16 cellular contexts compared by ENCODE assay signal in genomic region chr1:91809267-91809666, GRCh38.
A peak's percentile ranks its signal among the peaks of the same experiment; 100 is the strongest.
DNase-seq lines count a peak whose midpoint lies in the region; ATAC-seq, FAIRE-seq and TF ChIP-seq lines count a peak whose summit lies in the region.
"Had no signal": no experiment of that assay in that cellular context is flagged by ENCODE, and none has a peak within 500 bp of the region (broad histone marks: within the 10 kb centered on the region; RNA-seq: fewer than 3 reads in every experiment).

No MANE protein-coding gene starts in this region.

- no peak for TF ChIP-seq RAD21 in IMR-90 (IDR thresholded peaks at IDR 0.05; ENCODE audit: low read length)
- TF ChIP-seq RAD21 in GM12878 (IDR thresholded peaks at IDR 0.05; ENCODE audit: insufficient read depth, low read depth, low read length), result no peak

- no peak for TF ChIP-seq EP300 in GM12878 (IDR thresholded peaks at IDR 0.05; ENCODE audit: borderline replicate concordance in 1 of 2, control insufficient read depth in 1 of 2, low read depth in 2 of 2, low read length in 2 of 2)

- no peak overlapping the region for H2AK9ac ChIP-seq in IMR-90 (replicated peaks; ENCODE audit: low read depth, low read length, poor library complexity)

- H4K5ac ChIP-seq in IMR-90 (ENCODE audit: low read depth, low read length), result no peak overlapping the region

- H3K4ac ChIP-seq in IMR-90 (ENCODE audit: low read depth, low read length), result no peak overlapping the region

- FAIRE-seq in GM12878 (lab: Jason Lieb, UNC), result no peak
- no peak for FAIRE-seq in GM12891 (lab: Jason Lieb, UNC)

- no peak for TF ChIP-seq POLR2A in IMR-90 (IDR thresholded peaks at IDR 0.05; ENCODE audit: low read depth, low read length)
- TF ChIP-seq POLR2A in GM12878 (IDR thresholded peaks at IDR 0.05; ENCODE audit: low read depth, low read length), result no peak
- no peak for TF ChIP-seq POLR2A in GM12891 (IDR thresholded peaks at IDR 0.05; ENCODE audit: low read depth, low read length)

- H4K91ac ChIP-seq in IMR-90 (ENCODE audit: insufficient read depth, low read depth, low read length), result no peak overlapping the region

- H3K4me2 ChIP-seq in IMR-90 (ENCODE audit: low read depth, low read length), result no peak overlapping the region
- no peak overlapping the region for H3K4me2 ChIP-seq in GM12878 (ENCODE audit: control insufficient read depth, insufficient read depth)

- no peaks in the 10 kb centered on the region for H3K36me3 Mint-ChIP-seq in nephron (ENCODE audit: low read depth)

- no peaks in the 10 kb centered on the region for H3K79me2 ChIP-seq in GM12878 (ENCODE audit: control insufficient read depth, insufficient read depth, low read length)

- 0 out of 2 replicates have a peak, but pooled peaks cover 2% of the 10 kb centered on the region for H3K27me3 ChIP-seq in IMR-90 (ENCODE audit: control insufficient read depth, insufficient read depth, low read length)
- H3K27me3 ChIP-seq in GM12878 (replicated peaks in 1 of 2; ENCODE audit: control insufficient read depth in 2 of 2, insufficient read depth in 2 of 2, low read length in 1 of 2), result no peaks in the 10 kb centered on the region
- H3K27me3 ChIP-seq in aorta (ENCODE audit: control insufficient read depth in 1 of 2, insufficient read depth in 2 of 2, low read length in 1 of 2), result no peaks in the 10 kb centered on the region
- H3K27me3 ChIP-seq: body of pancreas, gastrocnemius medialis had no signal

- no TSS peak for BruUV-seq in IMR-90 (replicated peaks; lab: Mats Ljungman, UMichigan)
- no TSS peak for BruUV-seq in GM12878 (replicated peaks; lab: Mats Ljungman, UMichigan)

- no peak overlapping the region for H2BK20ac ChIP-seq in IMR-90 (ENCODE audit: low read depth, low read length)

- no peak overlapping the region for H3K56ac ChIP-seq in IMR-90 (ENCODE audit: extremely low read depth, insufficient read depth, low read length)

- no peak overlapping the region for H2BK5ac ChIP-seq in IMR-90 (ENCODE audit: low read depth, low read length, poor library complexity, severe bottlenecking)

- H3K14ac ChIP-seq in IMR-90 (replicated peaks; ENCODE audit: low read depth, low read length), result no peak overlapping the region

- no peak overlapping the region for H4K8ac ChIP-seq in IMR-90 (ENCODE audit: low read depth in 2 of 2, low read length in 2 of 2)

- WGBS in IMR-90 (ENCODE audit: extremely low coverage in 2 of 2, insufficient read length in 1 of 2), 2 experiments, result 80% methylated on average over 1 of the region's 3 CpGs; no CpG with 5 or more reads in 1 of the 2 experiments
- WGBS in GM12878 (ENCODE audit: insufficient coverage, insufficient replicate concordance, low lambda C conversion rate, missing lambda C conversion rate), result 39% methylated on average over 3 of the region's 3 CpGs
- WGBS in aorta, 2 donors, result 92 to 93% methylated on average over 3 of the region's 3 CpGs

- no peaks in the 10 kb centered on the region for H3K36me3 ChIP-seq in IMR-90 (ENCODE audit: control insufficient read depth, insufficient read depth, low read length)
- no peaks in the 10 kb centered on the region for H3K36me3 ChIP-seq in GM12878 (ENCODE audit: control insufficient read depth in 2 of 2, insufficient read depth in 2 of 2, low read length in 1 of 2)
- no peaks in the 10 kb centered on the region for H3K36me3 ChIP-seq in aorta (ENCODE audit: control insufficient read depth in 1 of 2, insufficient read depth in 2 of 2, low read length in 1 of 2)
- H3K36me3 ChIP-seq: gastrocnemius medialis had no signal

- no peak overlapping the region for H2BK15ac ChIP-seq in IMR-90 (ENCODE audit: low read depth, low read length)

- peaks cover 63% of the 10 kb centered on the region for H3K4me1 Mint-ChIP-seq in nephron

- no peak overlapping the region for H3K27ac ChIP-seq in IMR-90 (ENCODE audit: insufficient read depth, low read length)
- H3K27ac ChIP-seq in GM12878 (ENCODE audit: control insufficient read depth, insufficient read depth), result no peak overlapping the region
- H3K27ac ChIP-seq in aorta (ENCODE audit: low read depth in 1 of 2, low read length in 2 of 2), result no peak overlapping the region
- H3K27ac ChIP-seq: 22Rv1, body of pancreas, gastrocnemius medialis had no signal

- dilution Hi-C loops in IMR-90 (cut with HindIII; ENCODE audit: low sequenced_read_pairs, unreplicated experiment), result no loop called here

- intact Hi-C loops in IMR-90 (cut with micrococcal nuclease), result no loop called here
- intact Hi-C loops in GM12878 (cut with micrococcal nuclease; ENCODE audit: unreplicated experiment), result loop anchor here (10.0 kb wide), 1 partner anchor 304 kb away; the partner anchor contains the start of gene CDC7
- intact Hi-C loops in aorta (cut with DNase I), result no loop called here

- no peak overlapping the region for H3K4me3 Mint-ChIP-seq in nephron

- H3K9ac ChIP-seq in IMR-90 (ENCODE audit: low read depth, low read length), result no peak overlapping the region
- H3K9ac ChIP-seq in GM12878 (ENCODE audit: control insufficient read depth, insufficient read depth, low read length), result no peak overlapping the region

- DNase-seq in activated CD4-positive, alpha-beta T cell treated with anti-CD3 and anti-CD28 coated beads for 48 hours, result peak; percentile 15
- no peak for DNase-seq in activated CD4-positive, alpha-beta T cell treated with anti-CD3 and anti-CD28 coated beads for 4 hours
- DNase-seq in IMR-90, result peak; percentile 57
- DNase-seq in GM12878 (ENCODE audit: low read depth, low spot score), result no peak
- DNase-seq in NCI-H82 (lab: John Stamatoyannopoulos, UW), result no peak
- no peak for DNase-seq in aorta
- DNase-seq in GM12891 (ENCODE audit: insufficient read length, low spot score), result no peak
- DNase-seq: activated CD4-positive, alpha-beta T cell treated with anti-CD3 and anti-CD28 coated beads for 1 hour; body of pancreas; Caco-2; gastrocnemius medialis; SW 1271 had no signal

- peaks cover 13% of the 10 kb centered on the region; the same call in 1 of the 2 replicates for H3K4me1 ChIP-seq in IMR-90 (ENCODE audit: control insufficient read depth, insufficient read depth, low read length)
- H3K4me1 ChIP-seq in GM12878 (ENCODE audit: control insufficient read depth, insufficient read depth, low read length), result peaks cover 20% of the 10 kb centered on the region
- peaks cover 0 to 1% of the 10 kb centered on the region in 2 donors for H3K4me1 ChIP-seq in aorta (ENCODE audit: control insufficient read depth in 1 of 2, insufficient read depth in 2 of 2, low read length in 2 of 2)
- H3K4me1 ChIP-seq: Caco-2 had no signal

- RAD21 ChIA-PET in GM12878 (lab: Charles Lee; ENCODE audit: unreplicated experiment), result no interaction called here

- H3K27ac Mint-ChIP-seq in nephron, result peak overlapping the region; percentile 10 to 52 (median 46)
- H3K27ac Mint-ChIP-seq: activated T-helper 2 cell treated with anti-CD3 and anti-CD28 coated beads, Interferon-gamma antibody, Interleukin-2, Interleukin-4, amounts not matched to agents 10 μg/mL and 5 μg/mL and 100 μg/mL, durations not matched to agents 14 hours and 24 hours and 36 hours had no signal

- TF ChIP-seq CTCF in IMR-90 (conservative IDR thresholded peaks at IDR 0.05; ENCODE audit: low read depth, low read length) (no peak), GM12878 (IDR thresholded peaks at IDR 0.05 in 2 of 3, conservative IDR thresholded peaks at IDR 0.05 in 1 of 3; ENCODE audit: control insufficient read depth in 2 of 3, extremely low read depth in 1 of 3, insufficient read depth in 1 of 3, low read depth in 3 of 3, low read length in 3 of 3) (no peak), nephron (IDR thresholded peaks at IDR 0.05; ENCODE audit: unreplicated experiment in 3 of 3) (no peak)

- SMC1A ChIA-PET in GM12878 (lab: Charles Lee; ENCODE audit: uncharacterized antibody, unreplicated experiment), result no interaction called here

- POLR2A ChIA-PET in IMR-90 (lab: Charles Lee; ENCODE audit: unreplicated experiment), result no interaction called here
- POLR2A ChIA-PET in GM12878 (lab: Charles Lee), result no interaction called here

- ATAC-seq in IMR-90 (ENCODE audit: low read depth) (peak; percentile 61; the same call in 1 of the 2 replicates), GM12878 (peak; percentile 26), aorta (ENCODE audit: low FRiP score) (no peak)
- ATAC-seq: body of pancreas, gastrocnemius medialis had no signal

- H2AFZ ChIP-seq in IMR-90 (replicated peaks; ENCODE audit: low read length, poor library complexity), result no peak overlapping the region
- no peak overlapping the region for H2AFZ ChIP-seq in GM12878 (ENCODE audit: control insufficient read depth, low read depth, low read length)

- no peak overlapping the region for H2BK120ac ChIP-seq in IMR-90 (ENCODE audit: low read depth, low read length)

- peaks cover 2 to 11% of the 10 kb centered on the region in 2 experiments; a peak in 2 of 4 replicates for H3K79me1 ChIP-seq in IMR-90 (ENCODE audit: low read depth in 1 of 2, low read length in 2 of 2)

- H3K18ac ChIP-seq in IMR-90 (ENCODE audit: low read depth, low read length), result no peak overlapping the region

- no peaks in the 10 kb centered on the region for H3K9me3 Mint-ChIP-seq in nephron
- H3K9me3 Mint-ChIP-seq: activated T-helper 2 cell treated with anti-CD3 and anti-CD28 coated beads, Interferon-gamma antibody, Interleukin-2, Interleukin-4, amounts not matched to agents 10 μg/mL and 5 μg/mL and 100 μg/mL, durations not matched to agents 14 hours and 24 hours and 36 hours had no signal

- no peak overlapping the region for H2AK5ac ChIP-seq in IMR-90 (ENCODE audit: low read depth, low read length)

- H4K20me1 ChIP-seq in IMR-90 (ENCODE audit: insufficient read depth, low read length) (no peaks in the 10 kb centered on the region), GM12878 (ENCODE audit: control insufficient read depth, insufficient read depth) (no peaks in the 10 kb centered on the region)

- in situ Hi-C loops in IMR-90 (cut with MboI; ENCODE audit: low sequenced_read_pairs), result no loop called here
- in situ Hi-C loops in GM12878 (cut with MboI), result no loop called here

- H3K23ac ChIP-seq in IMR-90 (ENCODE audit: low read depth, low read length), result no peak overlapping the region

- no peaks in the 10 kb centered on the region for H3K27me3 Mint-ChIP-seq in nephron (ENCODE audit: low read depth)

- peaks cover 2% of the 10 kb centered on the region; the same call in 1 of the 2 replicates for H3K9me1 ChIP-seq in IMR-90 (ENCODE audit: insufficient read depth, low read length)

- H3K9me3 ChIP-seq in IMR-90 (ENCODE audit: control insufficient read depth, insufficient read depth, low read length) (no peaks in the 10 kb centered on the region), GM12878 (replicated peaks; ENCODE audit: control insufficient read depth, insufficient read depth, low read length) (no peaks in the 10 kb centered on the region), aorta (ENCODE audit: control insufficient read depth, low read length) (no peaks in the 10 kb centered on the region)
- H3K9me3 ChIP-seq: body of pancreas, Caco-2, gastrocnemius medialis had no signal

- no peak overlapping the region for H3K4me3 ChIP-seq in IMR-90 (ENCODE audit: insufficient read depth, low read depth, low read length)
- no peak overlapping the region for H3K4me3 ChIP-seq in GM12878
- no peak overlapping the region for H3K4me3 ChIP-seq in aorta (ENCODE audit: low read length in 2 of 2)
- H3K4me3 ChIP-seq: body of pancreas, gastrocnemius medialis, skin epidermis had no signal

- CTCF ChIA-PET in IMR-90 (lab: Yijun Ruan, JAX) (no interaction called here), GM12878 (lab: Yijun Ruan, JAX) (interaction anchor here (1.3 kb wide), 1 partner anchor 8 kb away, joined by 5 read pairs; no protein-coding TSS in a partner anchor)

TF ChIP-seq in GM12891, 5 proteins besides CTCF, POLR2A, EP300 and RAD21 (continues in another document):
- no peak for TF ChIP-seq POU2F2 (IDR thresholded peaks at IDR 0.05; ENCODE audit: low read depth, low read length)

Comparison
In these comparisons a context has a peak if more than half of its experiments do, and no peak if none do; other contexts are left out.
1. DNase-seq: peak in activated CD4-positive, alpha-beta T cell treated with anti-CD3 and anti-CD28 coated beads for 48 hours (single experiment) and IMR-90 (single experiment); none in activated CD4-positive, alpha-beta T cell treated with anti-CD3 and anti-CD28 coated beads for 4 hours (0 of 2), GM12878 (single experiment), NCI-H82 (single experiment), aorta (0 of 2) and GM12891 (single experiment).